1 cellular context compared by ENCODE assay signal in genomic region chr13:37132211-37132610, GRCh38.
A peak's percentile ranks its signal among the peaks of the same experiment; 100 is the strongest.
TF ChIP-seq lines count a peak whose summit lies in the region.

No MANE protein-coding gene starts in this region.

TF ChIP-seq in HEK293, 187 proteins besides CTCF, POLR2A, EP300 and RAD21:
- TF ChIP-seq ZBTB49 (tag by site-specific recombination; IDR thresholded peaks at IDR 0.05; ENCODE audit: low read depth) (no peak), SETDB1 (IDR thresholded peaks at IDR 0.05; ENCODE audit: insufficient read length, low read length) (peak; percentile 9)
